ENCODE assay signal across 12 cellular contexts in genomic region chr1:51433972-51434510, GRCh38.
A peak's percentile ranks its signal among the peaks of the same experiment; 100 is the strongest.
DNase-seq lines count a peak whose midpoint lies in the region; ATAC-seq and FAIRE-seq lines count a peak whose summit lies in the region.
"Had no signal": no experiment of that assay in that cellular context is flagged by ENCODE, and none has a peak within 500 bp of the region (broad histone marks: within the 10 kb centered on the region; RNA-seq: fewer than 3 reads in every experiment).

No MANE protein-coding gene starts in this region.

- H3K9me3 ChIP-seq in small intestine (ENCODE audit: control insufficient read depth, low read depth): no peaks in the 10 kb centered on the region

- H3K27ac ChIP-seq in ACC112 (ENCODE audit: low read depth, low read length): peak overlapping the region; percentile 33
- H3K27ac ChIP-seq in small intestine (ENCODE audit: low read depth in 1 of 2, low read length in 1 of 2): peak overlapping the region in 1 of 2 donors; percentile 63

- H3K9me3 Mint-ChIP-seq in activated T-helper 1 cell treated with anti-CD3 and anti-CD28 coated beads, Interleukin-12 subunit alpha, Interleukin-12 subunit beta, Interleukin-2, Interleukin-4 antibody, amounts not matched to agents 30 ng/mL and 10 ng/mL and 1 ng/mL, durations not matched to agents 14 hours and 24 hours and 36 hours: no peaks in the 10 kb centered on the region
- H3K9me3 Mint-ChIP-seq in memory B cell: no peaks in the 10 kb centered on the region

- H3K4me1 ChIP-seq in ACC112 (ENCODE audit: control insufficient read depth, insufficient read depth, low read length, unreplicated experiment) (peaks cover 13% of the 10 kb centered on the region), small intestine (ENCODE audit: control insufficient read depth in 2 of 2, insufficient read depth in 1 of 2, low read depth in 1 of 2, low read length in 1 of 2) (no peaks in the 10 kb centered on the region)

- no peak for DNase-seq in activated T-helper 1 cell treated with anti-CD3 and anti-CD28 coated beads, Interleukin-12 subunit alpha, Interleukin-12 subunit beta, Interleukin-2, Interleukin-4 antibody, amounts not matched to agents 30 ng/mL and 10 ng/mL and 1 ng/mL, durations not matched to agents 14 hours and 24 hours and 36 hours (ENCODE audit: low spot score)
- DNase-seq in memory B cell (ENCODE audit: low spot score in 2 of 2): no peak
- no peak for DNase-seq in superior temporal gyrus (ENCODE audit: extremely low spot score)
- DNase-seq in small intestine: no peak
- no peak for DNase-seq in left lobe of liver (ENCODE audit: low spot score)
- DNase-seq: activated CD8-positive, alpha-beta memory T cell treated with anti-CD3 and anti-CD28 coated beads, Interleukin-2, amount 50 U/mL, for 48 hours; Calu3; NCI-H526 had no signal

- peaks cover 12% of the 10 kb centered on the region for H3K36me3 ChIP-seq in ACC112 (ENCODE audit: insufficient read depth, low read length)
- peaks cover 0 to 5% of the 10 kb centered on the region in 2 donors for H3K36me3 ChIP-seq in small intestine (ENCODE audit: control insufficient read depth in 2 of 2, insufficient read depth in 2 of 2, low read length in 2 of 2)

- H3K4me3 ChIP-seq in ACC112 (ENCODE audit: low read depth, low read length) (no peak overlapping the region), small intestine (ENCODE audit: low read depth in 1 of 2, low read length in 2 of 2) (no peak overlapping the region)

- peak overlapping the region; percentile 19 for H3K27ac Mint-ChIP-seq in activated T-helper 1 cell treated with anti-CD3 and anti-CD28 coated beads, Interleukin-12 subunit alpha, Interleukin-12 subunit beta, Interleukin-2, Interleukin-4 antibody, amounts not matched to agents 30 ng/mL and 10 ng/mL and 1 ng/mL, durations not matched to agents 14 hours and 24 hours and 36 hours
- peak overlapping the region; percentile 77 for H3K27ac Mint-ChIP-seq in memory B cell
- H3K27ac Mint-ChIP-seq: progenitor cell of endocrine pancreas had no signal

- no peaks in the 10 kb centered on the region for H3K79me2 ChIP-seq in ACC112 (ENCODE audit: control insufficient read depth, insufficient read depth, low read length, unreplicated experiment)

- FAIRE-seq in small intestine (lab: Jason Lieb, UNC): no peak

- H3K27me3 Mint-ChIP-seq in activated T-helper 1 cell treated with anti-CD3 and anti-CD28 coated beads, Interleukin-12 subunit alpha, Interleukin-12 subunit beta, Interleukin-2, Interleukin-4 antibody, amounts not matched to agents 30 ng/mL and 10 ng/mL and 1 ng/mL, durations not matched to agents 14 hours and 24 hours and 36 hours (ENCODE audit: insufficient read depth): no peaks in the 10 kb centered on the region
- H3K27me3 Mint-ChIP-seq in memory B cell: no peaks in the 10 kb centered on the region
- H3K27me3 Mint-ChIP-seq: progenitor cell of endocrine pancreas had no signal

- ATAC-seq in GM18907 (IDR thresholded peaks at IDR 0.05; ENCODE audit: unreplicated experiment): peak; percentile 3
- no peak for ATAC-seq in memory B cell (ENCODE audit: low read depth)
- no peak for ATAC-seq in HG02571 (IDR thresholded peaks at IDR 0.05; ENCODE audit: unreplicated experiment)
- no peak for ATAC-seq in left lobe of liver

- H3K27me3 ChIP-seq in ACC112 (ENCODE audit: insufficient read depth, low read length): no peaks in the 10 kb centered on the region
- no peaks in the 10 kb centered on the region for H3K27me3 ChIP-seq in small intestine (ENCODE audit: control insufficient read depth in 2 of 2, insufficient read depth in 2 of 2, low read length in 2 of 2)

- no peak overlapping the region for H3K4me3 Mint-ChIP-seq in activated T-helper 1 cell treated with anti-CD3 and anti-CD28 coated beads, Interleukin-12 subunit alpha, Interleukin-12 subunit beta, Interleukin-2, Interleukin-4 antibody, amounts not matched to agents 30 ng/mL and 10 ng/mL and 1 ng/mL, durations not matched to agents 14 hours and 24 hours and 36 hours
- no peak overlapping the region for H3K4me3 Mint-ChIP-seq in memory B cell

- H3K36me3 Mint-ChIP-seq in activated T-helper 1 cell treated with anti-CD3 and anti-CD28 coated beads, Interleukin-12 subunit alpha, Interleukin-12 subunit beta, Interleukin-2, Interleukin-4 antibody, amounts not matched to agents 30 ng/mL and 10 ng/mL and 1 ng/mL, durations not matched to agents 14 hours and 24 hours and 36 hours (ENCODE audit: low read depth): peaks cover 29% of the 10 kb centered on the region
- H3K36me3 Mint-ChIP-seq in memory B cell: peaks cover 33% of the 10 kb centered on the region

- intact Hi-C loops in activated T-helper 1 cell treated with anti-CD3 and anti-CD28 coated beads, Interleukin-12 subunit alpha, Interleukin-12 subunit beta, Interleukin-2, Interleukin-4 antibody, amounts not matched to agents 30 ng/mL and 10 ng/mL and 1 ng/mL, durations not matched to agents 14 hours and 24 hours and 36 hours (cut with micrococcal nuclease): no loop called here

- peaks cover 30% of the 10 kb centered on the region for H3K4me1 Mint-ChIP-seq in activated T-helper 1 cell treated with anti-CD3 and anti-CD28 coated beads, Interleukin-12 subunit alpha, Interleukin-12 subunit beta, Interleukin-2, Interleukin-4 antibody, amounts not matched to agents 30 ng/mL and 10 ng/mL and 1 ng/mL, durations not matched to agents 14 hours and 24 hours and 36 hours (ENCODE audit: low read depth)
- peaks cover 19% of the 10 kb centered on the region for H3K4me1 Mint-ChIP-seq in memory B cell

- WGBS in small intestine, 3 donors: 68 to 82% (median 75%) methylated on average over 2 of the region's 2 CpGs

- no peak overlapping the region for H2AFZ ChIP-seq in ACC112 (ENCODE audit: low read length, unreplicated experiment)
